Comparison of ENCODE assay signal across 1 cellular context in genomic region chr1:187817782-187818181, GRCh38.
TF ChIP-seq lines count a peak whose summit lies in the region.

No MANE protein-coding gene starts in this region.

TF ChIP-seq in Ishikawa, 13 proteins besides CTCF, POLR2A, EP300 and RAD21 (continued from another document):
- TF ChIP-seq, protein P1, sequence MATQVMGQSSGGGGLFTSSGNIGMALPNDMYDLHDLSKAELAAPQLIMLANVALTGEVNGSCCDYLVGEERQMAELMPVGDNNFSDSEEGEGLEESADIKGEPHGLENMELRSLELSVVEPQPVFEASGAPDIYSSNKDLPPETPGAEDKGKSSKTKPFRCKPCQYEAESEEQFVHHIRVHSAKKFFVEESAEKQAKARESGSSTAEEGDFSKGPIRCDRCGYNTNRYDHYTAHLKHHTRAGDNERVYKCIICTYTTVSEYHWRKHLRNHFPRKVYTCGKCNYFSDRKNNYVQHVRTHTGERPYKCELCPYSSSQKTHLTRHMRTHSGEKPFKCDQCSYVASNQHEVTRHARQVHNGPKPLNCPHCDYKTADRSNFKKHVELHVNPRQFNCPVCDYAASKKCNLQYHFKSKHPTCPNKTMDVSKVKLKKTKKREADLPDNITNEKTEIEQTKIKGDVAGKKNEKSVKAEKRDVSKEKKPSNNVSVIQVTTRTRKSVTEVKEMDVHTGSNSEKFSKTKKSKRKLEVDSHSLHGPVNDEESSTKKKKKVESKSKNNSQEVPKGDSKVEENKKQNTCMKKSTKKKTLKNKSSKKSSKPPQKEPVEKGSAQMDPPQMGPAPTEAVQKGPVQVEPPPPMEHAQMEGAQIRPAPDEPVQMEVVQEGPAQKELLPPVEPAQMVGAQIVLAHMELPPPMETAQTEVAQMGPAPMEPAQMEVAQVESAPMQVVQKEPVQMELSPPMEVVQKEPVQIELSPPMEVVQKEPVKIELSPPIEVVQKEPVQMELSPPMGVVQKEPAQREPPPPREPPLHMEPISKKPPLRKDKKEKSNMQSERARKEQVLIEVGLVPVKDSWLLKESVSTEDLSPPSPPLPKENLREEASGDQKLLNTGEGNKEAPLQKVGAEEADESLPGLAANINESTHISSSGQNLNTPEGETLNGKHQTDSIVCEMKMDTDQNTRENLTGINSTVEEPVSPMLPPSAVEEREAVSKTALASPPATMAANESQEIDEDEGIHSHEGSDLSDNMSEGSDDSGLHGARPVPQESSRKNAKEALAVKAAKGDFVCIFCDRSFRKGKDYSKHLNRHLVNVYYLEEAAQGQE (IDR thresholded peaks at IDR 0.05; ENCODE audit: low read depth), result no peak
- TF ChIP-seq FOXM1 (IDR thresholded peaks at IDR 0.05; ENCODE audit: borderline replicate concordance, low read depth) (no peak), TAF1 (IDR thresholded peaks at IDR 0.05; ENCODE audit: low read depth) (no peak), CREB1 (IDR thresholded peaks at IDR 0.05; ENCODE audit: low read depth) (no peak), ZBTB7A (IDR thresholded peaks at IDR 0.05; ENCODE audit: low read depth) (no peak)
- TF ChIP-seq, protein P2, sequence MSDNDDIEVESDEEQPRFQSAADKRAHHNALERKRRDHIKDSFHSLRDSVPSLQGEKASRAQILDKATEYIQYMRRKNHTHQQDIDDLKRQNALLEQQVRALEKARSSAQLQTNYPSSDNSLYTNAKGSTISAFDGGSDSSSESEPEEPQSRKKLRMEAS (IDR thresholded peaks at IDR 0.05), result no peak
